17 cellular contexts compared by ENCODE assay signal in the genomic region with DNA sequence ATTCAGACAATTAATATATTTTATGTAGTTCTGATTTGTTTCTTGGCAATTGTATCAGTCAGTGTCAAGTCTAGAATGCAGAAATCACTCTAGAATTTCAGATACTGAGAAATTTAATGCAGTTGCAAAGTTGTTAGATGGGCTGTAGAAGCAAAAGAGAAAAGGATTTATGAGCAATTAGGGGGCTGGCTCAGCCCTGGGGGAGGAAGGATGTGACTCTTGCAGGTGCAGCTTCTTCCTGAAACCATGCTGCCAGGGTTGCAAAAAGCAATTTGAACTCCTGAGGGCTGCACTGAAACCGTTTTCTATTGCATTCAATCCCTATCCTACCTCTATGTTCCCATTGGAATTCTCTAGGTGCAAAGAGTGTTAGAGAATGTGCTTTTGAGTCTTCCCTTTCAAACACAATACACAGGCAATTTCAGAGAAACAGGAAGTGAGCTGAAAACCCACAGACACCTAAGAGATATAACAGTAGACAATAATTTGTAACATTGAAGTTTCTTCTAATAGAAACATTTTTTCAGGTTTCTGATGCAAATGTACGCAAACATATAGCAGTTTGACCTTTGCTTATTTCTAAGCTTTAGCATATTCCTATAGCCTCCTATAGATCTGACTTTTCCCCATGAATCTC.
"Had no signal": no experiment of that assay in that cellular context is flagged by ENCODE, and none has a peak within 500 bp of the region (broad histone marks: within the 10 kb centered on the region; RNA-seq: fewer than 3 reads in every experiment).

No MANE protein-coding gene starts in this region.

- H3K36me3 ChIP-seq: breast epithelium had no signal

- H3K4me1 ChIP-seq: breast epithelium, testis had no signal

- DNase-seq: activated CD4-positive, alpha-beta T cell treated with anti-CD3 and anti-CD28 coated beads, Interleukin-2, amount 50 U/mL, for 48 hours; activated CD4-positive, CD25-positive, alpha-beta regulatory T cell treated with anti-CD3 and anti-CD28 coated beads, Interleukin-2, amount 50 U/mL, for 72 hours; activated naive CD8-positive, alpha-beta T cell treated with anti-CD3 and anti-CD28 coated beads, Interleukin-2, amount 10 ng/mL, durations not matched to agents 7 days and 5 days; activated T-cell treated with anti-CD3 and anti-CD28 coated beads, Interleukin-2, amount 50 U/mL, for 72 hours; anterior cingulate cortex; endodermal cell; erythroblast; hippocampal formation; kidney glomerular epithelial cell; naive thymus-derived CD4-positive, alpha-beta T cell; posterior cingulate gyrus; stimulated activated CD4-positive, alpha-beta T cell treated with anti-CD3 and anti-CD28 coated beads, Interleukin-15, amount 100 ng/mL, for 24 hours; stimulated activated CD4-positive, alpha-beta T cell treated with anti-CD3 and anti-CD28 coated beads, Interleukin-4, amount 100 ng/mL, for 24 hours; stimulated activated naive CD8-positive, alpha-beta T cell treated with anti-CD3 and anti-CD28 coated beads, Interleukin-15, amount 100 ng/mL, for 72 hours; testis had no signal

- H3K9me3 ChIP-seq: breast epithelium, testis had no signal

- ATAC-seq: activated T-cell treated with anti-CD3 and anti-CD28 coated beads, Interleukin-2, amount 50 U/mL, for 72 hours; naive thymus-derived CD4-positive, alpha-beta T cell; stimulated activated naive CD8-positive, alpha-beta T cell treated with anti-CD3 and anti-CD28 coated beads, Interleukin-15, amount 100 ng/mL, for 72 hours had no signal

- H3K27ac ChIP-seq: breast epithelium, testis had no signal

- H3K27me3 ChIP-seq: breast epithelium, testis had no signal

- H3K4me3 ChIP-seq: breast epithelium, lung, testis had no signal
